1 cellular context compared by ENCODE assay signal in the genomic region with DNA sequence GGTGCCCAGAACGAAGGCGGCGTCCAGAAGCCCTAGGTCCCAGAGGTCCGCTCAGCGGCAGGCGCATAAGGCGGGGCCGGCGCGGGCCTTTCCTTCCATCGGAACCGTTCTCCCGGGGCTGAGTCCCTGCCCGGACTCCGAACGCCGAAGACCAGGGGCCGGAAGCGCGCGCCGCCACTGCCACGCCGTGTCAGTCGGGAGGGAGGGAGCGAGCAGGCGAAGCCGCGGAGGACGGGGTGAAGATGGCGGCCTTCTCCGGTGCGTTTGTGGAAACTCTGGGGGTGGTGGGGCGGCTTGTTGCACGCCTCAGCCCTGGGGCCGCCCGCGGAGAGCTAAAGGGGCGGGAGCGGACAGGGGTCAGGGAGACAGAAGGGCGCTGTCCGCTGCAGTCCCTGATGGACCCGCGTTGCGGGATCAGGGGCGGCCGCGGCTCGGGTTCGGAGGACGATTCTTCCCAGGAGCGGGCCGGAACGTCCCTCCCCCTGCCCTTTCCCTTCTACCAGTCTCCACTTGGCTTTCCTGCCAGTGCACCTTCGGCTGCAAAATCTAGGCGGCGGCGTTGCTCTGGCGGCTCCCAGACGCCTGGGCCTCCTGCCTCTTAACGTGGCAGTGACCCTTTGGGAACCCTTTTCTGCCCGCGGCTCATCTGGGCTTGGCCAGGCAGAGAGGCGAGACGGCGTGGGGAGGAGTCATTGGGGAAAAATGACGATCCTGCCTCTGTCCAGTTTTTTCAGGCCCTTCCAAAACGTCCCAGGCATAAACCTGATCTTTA.
A peak's percentile ranks its signal among the peaks of the same experiment; 100 is the strongest.
TF ChIP-seq lines count a peak whose summit lies in the region.

Gene DDX1 (plus strand): TSS at position 177 of the 772 bp plus-strand sequence. CDS start 66 bp downstream, at position 243.

TF ChIP-seq in HepG2, 621 proteins besides CTCF, POLR2A, EP300 and RAD21 (continued from another document and continues in another):
- TF ChIP-seq, protein P1, sequence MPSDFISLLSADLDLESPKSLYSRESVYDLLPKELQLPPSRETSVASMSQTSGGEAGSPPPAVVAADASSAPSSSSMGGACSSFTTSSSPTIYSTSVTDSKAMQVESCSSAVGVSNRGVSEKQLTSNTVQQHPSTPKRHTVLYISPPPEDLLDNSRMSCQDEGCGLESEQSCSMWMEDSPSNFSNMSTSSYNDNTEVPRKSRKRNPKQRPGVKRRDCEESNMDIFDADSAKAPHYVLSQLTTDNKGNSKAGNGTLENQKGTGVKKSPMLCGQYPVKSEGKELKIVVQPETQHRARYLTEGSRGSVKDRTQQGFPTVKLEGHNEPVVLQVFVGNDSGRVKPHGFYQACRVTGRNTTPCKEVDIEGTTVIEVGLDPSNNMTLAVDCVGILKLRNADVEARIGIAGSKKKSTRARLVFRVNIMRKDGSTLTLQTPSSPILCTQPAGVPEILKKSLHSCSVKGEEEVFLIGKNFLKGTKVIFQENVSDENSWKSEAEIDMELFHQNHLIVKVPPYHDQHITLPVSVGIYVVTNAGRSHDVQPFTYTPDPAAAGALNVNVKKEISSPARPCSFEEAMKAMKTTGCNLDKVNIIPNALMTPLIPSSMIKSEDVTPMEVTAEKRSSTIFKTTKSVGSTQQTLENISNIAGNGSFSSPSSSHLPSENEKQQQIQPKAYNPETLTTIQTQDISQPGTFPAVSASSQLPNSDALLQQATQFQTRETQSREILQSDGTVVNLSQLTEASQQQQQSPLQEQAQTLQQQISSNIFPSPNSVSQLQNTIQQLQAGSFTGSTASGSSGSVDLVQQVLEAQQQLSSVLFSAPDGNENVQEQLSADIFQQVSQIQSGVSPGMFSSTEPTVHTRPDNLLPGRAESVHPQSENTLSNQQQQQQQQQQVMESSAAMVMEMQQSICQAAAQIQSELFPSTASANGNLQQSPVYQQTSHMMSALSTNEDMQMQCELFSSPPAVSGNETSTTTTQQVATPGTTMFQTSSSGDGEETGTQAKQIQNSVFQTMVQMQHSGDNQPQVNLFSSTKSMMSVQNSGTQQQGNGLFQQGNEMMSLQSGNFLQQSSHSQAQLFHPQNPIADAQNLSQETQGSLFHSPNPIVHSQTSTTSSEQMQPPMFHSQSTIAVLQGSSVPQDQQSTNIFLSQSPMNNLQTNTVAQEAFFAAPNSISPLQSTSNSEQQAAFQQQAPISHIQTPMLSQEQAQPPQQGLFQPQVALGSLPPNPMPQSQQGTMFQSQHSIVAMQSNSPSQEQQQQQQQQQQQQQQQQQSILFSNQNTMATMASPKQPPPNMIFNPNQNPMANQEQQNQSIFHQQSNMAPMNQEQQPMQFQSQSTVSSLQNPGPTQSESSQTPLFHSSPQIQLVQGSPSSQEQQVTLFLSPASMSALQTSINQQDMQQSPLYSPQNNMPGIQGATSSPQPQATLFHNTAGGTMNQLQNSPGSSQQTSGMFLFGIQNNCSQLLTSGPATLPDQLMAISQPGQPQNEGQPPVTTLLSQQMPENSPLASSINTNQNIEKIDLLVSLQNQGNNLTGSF (CRISPR knock-in tag; IDR thresholded peaks at IDR 0.05): no peak; the same call in 1 of the 2 replicates
- TF ChIP-seq ATRX (CRISPR knock-in tag; IDR thresholded peaks at IDR 0.05; ENCODE audit: borderline replicate concordance) (no peak; the same call in 1 of the 2 replicates), KMT2A (CRISPR knock-in tag; IDR thresholded peaks at IDR 0.05) (peak; percentile 100), RARG (CRISPR knock-in tag; IDR thresholded peaks at IDR 0.05; ENCODE audit: low read depth) (peak; percentile 95; the same call in 1 of the 2 replicates), PAWR (CRISPR knock-in tag; IDR thresholded peaks at IDR 0.05; ENCODE audit: borderline replicate concordance) (0 out of 2 replicates have a peak, but pooled peaks have one; percentile 89), HNRNPK (IDR thresholded peaks at IDR 0.05; ENCODE audit: low read depth, low read length, poor library complexity, severe bottlenecking) (peak; percentile 95), ESRRA (CRISPR knock-in tag; IDR thresholded peaks at IDR 0.05; ENCODE audit: low read depth) (peak; percentile 90), ZNF576 (CRISPR knock-in tag; IDR thresholded peaks at IDR 0.05) (peak; percentile 98), HMG20A (CRISPR knock-in tag; IDR thresholded peaks at IDR 0.05; ENCODE audit: borderline replicate concordance) (peak; percentile 79), ZFP36L2 (CRISPR knock-in tag; IDR thresholded peaks at IDR 0.05) (no peak), NONO (IDR thresholded peaks at IDR 0.05) (no peak), NONO (CRISPR knock-in tag; conservative IDR thresholded peaks at IDR 0.05) (peak; percentile 100), AFF4 (CRISPR knock-in tag; IDR thresholded peaks at IDR 0.05) (peak; percentile 83; the same call in 1 of the 2 replicates), POLR2G (IDR thresholded peaks at IDR 0.05; ENCODE audit: low read depth, low read length) (peak; percentile 96), HNF1A (IDR thresholded peaks at IDR 0.05; ENCODE audit: low read depth) (no peak), HNF1A (CRISPR knock-in tag; IDR thresholded peaks at IDR 0.05; ENCODE audit: borderline replicate concordance) (peak; percentile 89), ZNF746 (CRISPR knock-in tag; IDR thresholded peaks at IDR 0.05) (peak; percentile 96), ZNF451 (CRISPR knock-in tag; IDR thresholded peaks at IDR 0.05) (peak; percentile 95), ZNF496 (CRISPR knock-in tag; IDR thresholded peaks at IDR 0.05; ENCODE audit: insufficient replicate concordance) (no peak), ELF3 (CRISPR knock-in tag; IDR thresholded peaks at IDR 0.05) (peak; percentile 93), ZNF337 (CRISPR knock-in tag; IDR thresholded peaks at IDR 0.05; ENCODE audit: borderline replicate concordance, low read depth) (peak; percentile 96; the same call in 1 of the 2 replicates), RARA (CRISPR knock-in tag; IDR thresholded peaks at IDR 0.05) (peak; percentile 75), ZNF563 (CRISPR knock-in tag; IDR thresholded peaks at IDR 0.05) (peak; percentile 96), SMAD3 (CRISPR knock-in tag; IDR thresholded peaks at IDR 0.05) (peak; percentile 93), ZSCAN20 (CRISPR knock-in tag; IDR thresholded peaks at IDR 0.05; ENCODE audit: borderline replicate concordance) (peak; percentile 91), AKAP8 (CRISPR knock-in tag; IDR thresholded peaks at IDR 0.05) (no peak), NFYB (CRISPR knock-in tag; IDR thresholded peaks at IDR 0.05) (peak; percentile 52; the same call in 1 of the 2 replicates), DNMT1 (CRISPR knock-in tag; IDR thresholded peaks at IDR 0.05) (no peak), CHD2 (IDR thresholded peaks at IDR 0.05; ENCODE audit: low read depth, low read length) (no peak), ZNF343 (CRISPR knock-in tag; IDR thresholded peaks at IDR 0.05) (peak; percentile 98), FOXC1 (CRISPR knock-in tag; IDR thresholded peaks at IDR 0.05; ENCODE audit: borderline replicate concordance) (peak; percentile 100), ETS1 (CRISPR knock-in tag; IDR thresholded peaks at IDR 0.05) (peak; percentile 98), TAF15 (IDR thresholded peaks at IDR 0.05; ENCODE audit: low read depth, low read length, poor library complexity, severe bottlenecking) (peak; percentile 20), NR2F1 (CRISPR knock-in tag; IDR thresholded peaks at IDR 0.05) (peak; percentile 51 to 69; a peak in 2 of 4 replicates), CC2D1A (CRISPR knock-in tag; IDR thresholded peaks at IDR 0.05) (peak; percentile 70; the same call in 1 of the 2 replicates), MXD4 (CRISPR knock-in tag; IDR thresholded peaks at IDR 0.05) (peak; percentile 95), ZKSCAN5 (CRISPR knock-in tag; IDR thresholded peaks at IDR 0.05) (peak; percentile 67; the same call in 1 of the 2 replicates), AHR (CRISPR knock-in tag; IDR thresholded peaks at IDR 0.05) (peak; percentile 99), ZNF234 (CRISPR knock-in tag; conservative IDR thresholded peaks at IDR 0.05) (peak; percentile 28; the same call in 1 of the 2 replicates), ZNF879 (CRISPR knock-in tag; IDR thresholded peaks at IDR 0.05) (peak; percentile 98), ZNF780A (CRISPR knock-in tag; IDR thresholded peaks at IDR 0.05) (peak; percentile 95), ZNF205 (CRISPR knock-in tag; IDR thresholded peaks at IDR 0.05) (peak; percentile 87; the same call in 1 of the 2 replicates), ZNF33A (CRISPR knock-in tag; IDR thresholded peaks at IDR 0.05; ENCODE audit: borderline replicate concordance) (peak; percentile 87; the same call in 1 of the 2 replicates), KDM2A (CRISPR knock-in tag; IDR thresholded peaks at IDR 0.05; ENCODE audit: borderline replicate concordance, low read depth) (peak; percentile 100), ZNF547 (CRISPR knock-in tag; IDR thresholded peaks at IDR 0.05) (peak; percentile 99), ZNF660 (CRISPR knock-in tag; IDR thresholded peaks at IDR 0.05; ENCODE audit: borderline replicate concordance, low read depth) (peak; percentile 53; the same call in 1 of the 2 replicates), ZNF331 (CRISPR knock-in tag; IDR thresholded peaks at IDR 0.05) (peak; percentile 97), FLYWCH1 (CRISPR knock-in tag; IDR thresholded peaks at IDR 0.05) (no peak; the same call in 1 of the 2 replicates)
- TF ChIP-seq, protein P2, sequence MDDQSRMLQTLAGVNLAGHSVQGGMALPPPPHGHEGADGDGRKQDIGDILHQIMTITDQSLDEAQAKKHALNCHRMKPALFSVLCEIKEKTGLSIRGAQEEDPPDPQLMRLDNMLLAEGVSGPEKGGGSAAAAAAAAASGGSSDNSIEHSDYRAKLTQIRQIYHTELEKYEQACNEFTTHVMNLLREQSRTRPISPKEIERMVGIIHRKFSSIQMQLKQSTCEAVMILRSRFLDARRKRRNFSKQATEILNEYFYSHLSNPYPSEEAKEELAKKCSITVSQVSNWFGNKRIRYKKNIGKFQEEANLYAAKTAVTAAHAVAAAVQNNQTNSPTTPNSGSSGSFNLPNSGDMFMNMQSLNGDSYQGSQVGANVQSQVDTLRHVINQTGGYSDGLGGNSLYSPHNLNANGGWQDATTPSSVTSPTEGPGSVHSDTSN (CRISPR knock-in tag; IDR thresholded peaks at IDR 0.05; ENCODE audit: borderline replicate concordance): no peak
